In the genomic region with DNA sequence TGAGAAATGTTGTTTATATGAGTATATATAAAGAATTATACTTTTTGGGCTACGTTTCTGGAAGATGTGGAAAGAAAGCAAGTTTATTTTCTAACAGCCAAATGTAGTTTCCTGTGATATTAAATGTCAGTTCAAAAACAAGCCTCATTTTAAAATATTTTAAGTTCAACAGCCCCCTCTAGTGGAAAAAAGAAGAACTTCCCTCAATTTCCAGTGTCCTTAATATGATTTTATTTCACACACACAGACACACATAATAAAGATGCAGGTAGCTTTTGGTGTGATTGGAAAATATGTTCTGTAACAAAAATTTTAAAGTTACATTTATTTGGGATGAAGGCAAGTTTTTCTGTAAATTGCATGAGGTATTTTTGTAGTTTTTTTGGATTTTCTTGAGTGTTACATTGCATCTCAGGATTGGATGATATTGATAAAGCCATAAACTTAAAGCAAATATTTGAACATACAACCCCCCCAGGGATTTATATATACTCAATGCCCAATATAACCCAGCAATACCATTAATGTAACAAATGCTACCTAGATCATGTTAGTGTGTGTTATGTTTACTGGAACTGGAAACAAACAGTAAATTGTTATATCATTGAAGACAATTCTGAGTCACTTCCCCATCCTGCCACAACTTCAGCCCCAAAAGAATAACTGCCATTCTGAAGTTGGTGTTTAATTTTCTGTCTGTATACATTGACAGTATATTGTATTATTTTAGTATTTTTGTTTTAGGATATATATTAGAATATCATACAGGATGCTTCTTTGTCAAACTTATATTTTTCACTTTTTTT, we compare ENCODE assay signal across 1 cellular context.
TF ChIP-seq lines count a peak whose summit lies in the region.

No MANE protein-coding gene starts in this region.

TF ChIP-seq in neural cell, 6 proteins besides CTCF, POLR2A, EP300 and RAD21:
- TF ChIP-seq EZH2 (IDR thresholded peaks at IDR 0.05; ENCODE audit: borderline replicate concordance, insufficient read depth, low read length, poor library complexity, severe bottlenecking) (no peak), SMC3 (conservative IDR thresholded peaks at IDR 0.05; ENCODE audit: poor library complexity) (peak; percentile 71), POLR2AphosphoS5 (IDR thresholded peaks at IDR 0.05) (no peak)
TF ChIP-seq in neural cell: peak in this region for 1.
